8 cellular contexts compared by ENCODE assay signal in the genomic region with DNA sequence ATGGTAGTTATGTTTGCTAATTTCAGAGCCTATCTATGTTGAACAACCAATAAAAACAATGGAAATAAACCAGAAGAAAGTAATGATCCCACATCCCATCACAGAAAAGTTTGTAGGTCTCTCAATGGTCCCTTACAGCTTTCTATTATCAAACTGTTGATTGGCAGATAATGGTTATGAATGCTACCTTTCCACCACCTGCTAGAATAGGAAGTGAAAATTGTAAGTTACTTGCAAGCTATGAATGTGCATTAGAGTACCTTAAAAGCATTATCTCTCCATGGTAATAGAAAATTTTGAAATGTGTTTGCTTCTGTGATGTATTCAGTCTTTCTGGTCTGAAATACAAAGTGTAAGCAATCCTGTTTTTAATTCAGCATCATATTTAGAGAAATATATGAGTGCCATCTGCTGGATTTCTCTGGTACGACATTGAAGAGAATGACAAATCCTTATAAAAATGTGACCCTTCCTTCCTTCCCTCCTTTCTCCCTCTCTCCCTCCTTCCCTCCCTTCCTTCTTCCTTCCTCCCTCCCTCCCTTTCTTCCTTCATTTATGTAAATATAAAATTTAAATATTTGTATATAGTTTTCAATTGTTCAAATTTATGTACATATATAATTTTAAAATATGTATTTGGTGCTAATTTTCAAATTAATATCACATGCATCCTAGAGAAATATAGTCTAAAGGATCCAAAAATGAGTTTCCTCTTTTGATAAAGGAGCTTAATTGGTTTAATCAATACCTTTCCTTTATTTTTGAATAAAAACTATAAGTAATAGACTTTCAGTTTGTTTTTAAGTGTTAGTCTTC. TPM values are rescaled to one million over a fixed set of nuclear protein-coding genes. Genes with fewer than 3 reads are reported as not detected.
DNase-seq lines count a peak whose midpoint lies in the region; ATAC-seq and TF ChIP-seq lines count a peak whose summit lies in the region.

No MANE protein-coding gene starts in this region.

- H3K27ac ChIP-seq in CD4-positive, alpha-beta memory T cell (ENCODE audit: low read depth, low read length): no peak overlapping the region

- BruUV-seq in MCF 10A (replicated peaks; lab: Mats Ljungman, UMichigan): no TSS peak

- H3K9me3 ChIP-seq in CD4-positive, alpha-beta memory T cell (ENCODE audit: control insufficient read depth in 1 of 2, low read length in 2 of 2): no peaks in the 10 kb centered on the region

- POLR2A ChIA-PET in AG04449 (lab: Yijun Ruan, JAX) (no interaction called here), MCF 10A (lab: Yijun Ruan, JAX) (interaction anchor here (0.6 kb wide), 1 partner anchor 52 kb away, joined by 3 read pairs; no protein-coding TSS in a partner anchor)
- POLR2A ChIA-PET in CD4-positive, alpha-beta memory T cell (lab: Charles Lee; ENCODE audit: partially characterized antibody): no interaction called here

- CTCF ChIA-PET in AG04449 (lab: Yijun Ruan, JAX): interaction anchor here (0.6 to 3.9 kb wide), 20 partner anchors 19 to 1215 kb away, joined by 3 to 32 read pairs (median 4); no protein-coding TSS in a partner anchor
- CTCF ChIA-PET in MCF 10A (lab: Yijun Ruan, JAX): interaction anchor here (0.6 to 5.2 kb wide), 46 partner anchors 9 to 1553 kb away, joined by 3 to 50 read pairs (median 3); no protein-coding TSS in a partner anchor
- CTCF ChIA-PET in CD4-positive, alpha-beta memory T cell (lab: Charles Lee; ENCODE audit: partially characterized antibody): interaction anchor here (1.6 kb wide), 1 partner anchor 9 kb away, joined by 4 read pairs; no protein-coding TSS in a partner anchor

- H3K4me1 Mint-ChIP-seq in MCF 10A (ENCODE audit: insufficient read depth, unreplicated experiment): no peaks in the 10 kb centered on the region
- peaks cover 0 to 1% (median 0%) of the 10 kb centered on the region in 4 donors for H3K4me1 Mint-ChIP-seq in CD4-positive, alpha-beta memory T cell

- no peaks in the 10 kb centered on the region for H3K27me3 ChIP-seq in CD4-positive, alpha-beta memory T cell (ENCODE audit: insufficient read depth, low read length)

- H3K4me3 Mint-ChIP-seq in MCF 10A (ENCODE audit: unreplicated experiment): no peak overlapping the region
- H3K4me3 Mint-ChIP-seq in CD4-positive, alpha-beta memory T cell: no peak overlapping the region

- DNase-seq in AG04449 (ENCODE audit: low read depth, low spot score) (peak; percentile 3), NAMALWA (ENCODE audit: low spot score) (peak; percentile 47), MCF 10A (ENCODE audit: unreplicated experiment) (peak; percentile 45), myocyte (ENCODE audit: low read depth) (peak; percentile 72)
- DNase-seq in CD4-positive, alpha-beta memory T cell: no peak
- no peak for DNase-seq in activated CD8-positive, alpha-beta memory T cell treated with anti-CD3 and anti-CD28 coated beads for 24 hours

- TF ChIP-seq CTCF in AG04449 (IDR thresholded peaks at IDR 0.05; ENCODE audit: insufficient read depth, low read length, missing control alignments) (peak; percentile 28), MCF 10A (IDR thresholded peaks at IDR 0.05; ENCODE audit: unreplicated experiment) (peak; percentile 59)

- no peak overlapping the region for H3K4me3 ChIP-seq in AG04449 (ENCODE audit: low read depth, low read length)
- no peak overlapping the region for H3K4me3 ChIP-seq in CD4-positive, alpha-beta memory T cell (ENCODE audit: low read length in 2 of 2)

- intact Hi-C loops in MCF 10A (cut with micrococcal nuclease): loop anchor here (1.0 to 5.0 kb wide), 5 partner anchors 97 to 1029 kb away; no protein-coding TSS in a partner anchor
- intact Hi-C loops in CD4-positive, alpha-beta memory T cell (cut with micrococcal nuclease): loop anchor here (2.0 to 10.0 kb wide), 2 partner anchors 1215 to 1511 kb away; no protein-coding TSS in a partner anchor

- H3K27me3 Mint-ChIP-seq in MCF 10A (ENCODE audit: insufficient read depth, unreplicated experiment): no peaks in the 10 kb centered on the region
- H3K27me3 Mint-ChIP-seq in CD4-positive, alpha-beta memory T cell: no peaks in the 10 kb centered on the region

- H3K4me1 ChIP-seq in CD4-positive, alpha-beta memory T cell (ENCODE audit: insufficient read depth, low read length): no peaks in the 10 kb centered on the region

- H3K36me3 Mint-ChIP-seq in MCF 10A (ENCODE audit: insufficient read depth, unreplicated experiment): no peaks in the 10 kb centered on the region
- no peaks in the 10 kb centered on the region for H3K36me3 Mint-ChIP-seq in CD4-positive, alpha-beta memory T cell

- H3K27ac Mint-ChIP-seq in MCF 10A (ENCODE audit: low read depth, unreplicated experiment): no peak overlapping the region
- no peak overlapping the region for H3K27ac Mint-ChIP-seq in CD4-positive, alpha-beta memory T cell

- ATAC-seq in GM18511 (IDR thresholded peaks at IDR 0.05; ENCODE audit: unreplicated experiment) (peak; percentile 61), HG03095 (IDR thresholded peaks at IDR 0.05; ENCODE audit: unreplicated experiment) (no peak)

- no peaks in the 10 kb centered on the region for H3K9me3 Mint-ChIP-seq in MCF 10A (ENCODE audit: unreplicated experiment)
- H3K9me3 Mint-ChIP-seq in CD4-positive, alpha-beta memory T cell: no peaks in the 10 kb centered on the region

- H3K36me3 ChIP-seq in CD4-positive, alpha-beta memory T cell (ENCODE audit: insufficient read depth, low read length): no peaks in the 10 kb centered on the region

RNA-seq across cellular contexts. Expression of gene PNLIPRP3, which starts 41.4 kb away (rescaled TPM):
- total RNA-seq in MCF 10A (2022) (7.6 and 9.5 TPM in 2 replicates), myocyte (0.56 and 0.99 TPM in 2 replicates)
- polyA plus RNA-seq in myocyte (2012): 0.14 TPM
- not detected for total RNA-seq in CD4-positive, alpha-beta memory T cell
- not detected for polyA plus RNA-seq in CD4-positive, alpha-beta memory T cell

Comparison
In these comparisons a context has a peak if more than half of its experiments do, and no peak if none do; other contexts are left out.
1. DNase-seq: peak in AG04449 (single experiment), NAMALWA (single experiment), MCF 10A (single experiment) and myocyte (single experiment); none in CD4-positive, alpha-beta memory T cell (0 of 5) and activated CD8-positive, alpha-beta memory T cell treated with anti-CD3 and anti-CD28 coated beads for 24 hours (single experiment).